Comparison of ENCODE assay signal across 11 cellular contexts in the genomic region with DNA sequence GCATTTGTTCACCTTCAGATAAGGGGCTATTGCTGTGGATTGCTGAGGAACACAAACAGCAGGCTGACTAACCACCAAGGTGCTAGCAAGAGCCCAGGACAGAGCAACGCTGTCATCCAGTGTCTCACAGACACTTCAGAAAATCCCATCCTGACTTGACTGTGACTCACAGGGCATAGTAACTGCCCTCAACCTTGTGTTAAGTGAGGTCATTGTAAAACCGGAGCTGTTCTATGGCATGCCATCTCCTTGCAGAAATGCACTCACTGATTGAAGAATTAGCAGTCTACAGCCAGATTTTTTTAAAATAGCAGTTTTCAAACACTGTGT. TPM values are rescaled to one million over a fixed set of nuclear protein-coding genes. Genes with fewer than 3 reads are reported as not detected.
A peak's percentile ranks its signal among the peaks of the same experiment; 100 is the strongest.
DNase-seq lines count a peak whose midpoint lies in the region; ATAC-seq and TF ChIP-seq lines count a peak whose summit lies in the region.
"Had no signal": no experiment of that assay in that cellular context is flagged by ENCODE, and none has a peak within 500 bp of the region (broad histone marks: within the 10 kb centered on the region; RNA-seq: fewer than 3 reads in every experiment).

No MANE protein-coding gene starts in this region.

- ATAC-seq in activated CD4-positive, CD25-positive, alpha-beta regulatory T cell treated with anti-CD3 and anti-CD28 coated beads, Interleukin-2, amount 50 U/mL, for 24 hours = peak; percentile 82 to 91
- ATAC-seq in HG03565 (IDR thresholded peaks at IDR 0.05; ENCODE audit: unreplicated experiment) (peak; percentile 59), esophagus mucosa (peak; percentile 88), sciatic nerve (peak; percentile 38), HG02840 (IDR thresholded peaks at IDR 0.05; ENCODE audit: low FRiP score, unreplicated experiment) (no peak)

- H3K9me3 ChIP-seq in stomach = no peaks in the 10 kb centered on the region

- H3K4me3 ChIP-seq in stomach = no peak overlapping the region
- H3K4me3 ChIP-seq: SK-N-MC had no signal

- no peaks in the 10 kb centered on the region for H3K27me3 ChIP-seq in stomach

- TF ChIP-seq EP300 in stomach (IDR thresholded peaks at IDR 0.05) = no peak

- no peak overlapping the region for H3K27ac ChIP-seq in stomach
- H3K27ac ChIP-seq: SK-N-MC had no signal

- TF ChIP-seq CTCF in stomach (IDR thresholded peaks at IDR 0.05) = no peak

- no peak for DNase-seq in activated CD4-positive, CD25-positive, alpha-beta regulatory T cell treated with anti-CD3 and anti-CD28 coated beads, Interleukin-2, amount 50 U/mL, for 72 hours
- DNase-seq in sciatic nerve (ENCODE audit: low spot score) (no peak), NCI-H1048 (lab: John Stamatoyannopoulos, UW) (no peak), stomach (no peak)
- DNase-seq: GOT3, occipital lobe had no signal

- H3K4me1 ChIP-seq in stomach = peaks cover 0 to 7% (median 0%) of the 10 kb centered on the region in 4 donors

- H3K36me3 ChIP-seq in stomach = peaks cover 0 to 5% (median under 1%) of the 10 kb centered on the region in 4 donors

- TF ChIP-seq POLR2A in stomach (IDR thresholded peaks at IDR 0.05) = no peak

- WGBS in stomach, 5 donors = 32 to 43% (median 38%) methylated on average over 2 of the region's 2 CpGs

- intact Hi-C loops in sciatic nerve (cut with DNase I) = no loop called here
- intact Hi-C loops in stomach (cut with DNase I; ENCODE audit: low total_unique reads) = no loop called here

RNA-seq across cellular contexts. Expression of gene TNFRSF19, which starts 51.1 kb away (rescaled TPM):
- total RNA-seq in esophagus mucosa (13.1 TPM), sciatic nerve (25.9 TPM), stomach (10 to 100 TPM in 1 of 5 donors, 1 to 10 TPM in 3, not detected in 1; 1.2 to 14.0 (median 2.8) TPM)
- 1 to 10 TPM; 1.3 to 3.8 (median 2.7) TPM for polyA plus RNA-seq in stomach
